In the genomic region with DNA sequence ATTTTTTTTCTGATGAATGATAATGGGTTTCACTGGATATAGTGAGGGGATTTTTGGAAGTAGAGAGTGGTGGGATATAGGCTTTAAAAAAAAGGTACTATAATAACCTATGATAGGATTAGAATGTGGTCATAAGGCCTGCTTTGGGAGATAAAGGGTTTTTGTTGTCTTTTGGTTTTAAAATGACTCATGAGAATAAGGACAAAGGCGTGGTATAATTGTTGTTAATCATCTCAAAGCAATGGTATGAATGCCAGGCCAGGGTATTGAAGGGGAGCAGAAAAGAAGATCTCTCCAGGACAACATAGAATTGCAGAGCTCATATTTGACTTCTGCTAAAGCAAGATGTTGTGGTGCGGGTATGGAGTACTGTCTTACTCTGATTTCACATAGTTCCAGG, we compare ENCODE assay signal across 16 cellular contexts.
"Had no signal": no experiment of that assay in that cellular context is flagged by ENCODE, and none has a peak within 500 bp of the region (broad histone marks: within the 10 kb centered on the region; RNA-seq: fewer than 3 reads in every experiment).

No MANE protein-coding gene starts in this region.

- H3K4me1 ChIP-seq: ascending aorta, psoas muscle, suprapubic skin had no signal

- ATAC-seq: left colon; naive thymus-derived CD8-positive, alpha-beta T cell; psoas muscle; sciatic nerve; WTC11 had no signal

- H3K36me3 ChIP-seq: ascending aorta, suprapubic skin had no signal

- H3K9me3 ChIP-seq: ascending aorta, psoas muscle, suprapubic skin had no signal

- DNase-seq: activated CD4-positive, alpha-beta T cell treated with anti-CD3 and anti-CD28 coated beads, Interleukin-2, amount 10 ng/mL, durations not matched to agents 24 days and 14 days; activated naive CD4-positive, alpha-beta T cell; central memory CD4-positive, alpha-beta T cell; effector memory CD4-positive, alpha-beta T cell; left colon; naive thymus-derived CD8-positive, alpha-beta T cell; nucleus accumbens; psoas muscle; stimulated activated CD4-positive, alpha-beta T cell treated with anti-CD3 and anti-CD28 coated beads, Interleukin-2, amount 100 ng/mL, for 48 hours; stimulated activated naive CD4-positive, alpha-beta T cell treated with Interleukin-2 at 50 U/mL for 16 hours had no signal

- H3K4me3 ChIP-seq: ascending aorta, coronary artery, psoas muscle, suprapubic skin had no signal

- H3K27me3 ChIP-seq: ascending aorta, suprapubic skin had no signal

- H3K27ac ChIP-seq: ascending aorta, coronary artery, epithelial cell of prostate, psoas muscle, suprapubic skin had no signal
